18 cellular contexts compared by ENCODE assay signal in genomic region chr4:76765473-76766183, GRCh38.
A peak's percentile ranks its signal among the peaks of the same experiment; 100 is the strongest.
DNase-seq lines count a peak whose midpoint lies in the region; ATAC-seq and TF ChIP-seq lines count a peak whose summit lies in the region.
"Had no signal": no experiment of that assay in that cellular context is flagged by ENCODE, and none has a peak within 500 bp of the region (broad histone marks: within the 10 kb centered on the region; RNA-seq: fewer than 3 reads in every experiment).

No MANE protein-coding gene starts in this region.

- TF ChIP-seq CTCF in GM20000 (IDR thresholded peaks at IDR 0.05; ENCODE audit: extremely low read depth, missing control alignments) (no peak), foreskin fibroblast (IDR thresholded peaks at IDR 0.05; ENCODE audit: low read depth, low read length) (no peak)

- peak; percentile 62 for DNase-seq in GM03348 (ENCODE audit: low spot score)
- peak; percentile 30 for DNase-seq in GM20000 (ENCODE audit: low spot score)
- DNase-seq in foreskin fibroblast = peak; percentile 78 to 91
- DNase-seq in amygdala (lab: John Stamatoyannopoulos, UW) = no peak
- DNase-seq in NCI-H446 (lab: John Stamatoyannopoulos, UW) = no peak
- DNase-seq: activated CD8-positive, alpha-beta memory T cell treated with anti-CD3 and anti-CD28 coated beads, Interleukin-2, amount 50 U/mL, for 4 hours; activated naive CD8-positive, alpha-beta T cell treated with anti-CD3 and anti-CD28 coated beads for 36 hours; central memory CD4-positive, alpha-beta T cell; heart right ventricle; left colon; MV-4-11; naive thymus-derived CD4-positive, alpha-beta T cell; NCI-H226; psoas muscle; upper lobe of left lung had no signal

- H3K4me3 ChIP-seq in foreskin fibroblast (ENCODE audit: low read depth in 1 of 2, low read length in 2 of 2) = peak overlapping the region in 1 of 2 donors; percentile 20
- H3K4me3 ChIP-seq: heart right ventricle, psoas muscle, upper lobe of left lung had no signal

- ATAC-seq in HG03442 (IDR thresholded peaks at IDR 0.05; ENCODE audit: unreplicated experiment) (peak; percentile 93), SK-N-SH treated with all-trans-retinoic acid at 6 μM for 48 hours (no peak), HG02870 (IDR thresholded peaks at IDR 0.05; ENCODE audit: unreplicated experiment) (no peak)
- ATAC-seq: left colon; naive thymus-derived CD4-positive, alpha-beta T cell; psoas muscle had no signal

TF ChIP-seq in SK-N-SH treated with all-trans-retinoic acid at 6 μM for 48 hours, 23 proteins besides CTCF, POLR2A, EP300 and RAD21:
- TF ChIP-seq CSRNP3 (CRISPR knock-in tag; IDR thresholded peaks at IDR 0.05) = no peak
- no peak for TF ChIP-seq ZNF70 (CRISPR knock-in tag; IDR thresholded peaks at IDR 0.05)
- no peak for TF ChIP-seq TSHZ2 (CRISPR knock-in tag; IDR thresholded peaks at IDR 0.05)
- no peak for TF ChIP-seq ZFP30 (CRISPR knock-in tag; IDR thresholded peaks at IDR 0.05)
- no peak for TF ChIP-seq GLIS3 (CRISPR knock-in tag; IDR thresholded peaks at IDR 0.05)
- no peak for TF ChIP-seq TCF4 (CRISPR knock-in tag; IDR thresholded peaks at IDR 0.05; ENCODE audit: borderline replicate concordance)
- TF ChIP-seq PATZ1 (CRISPR knock-in tag; IDR thresholded peaks at IDR 0.05; ENCODE audit: borderline replicate concordance) = no peak
- no peak for TF ChIP-seq BACH2 (CRISPR knock-in tag; IDR thresholded peaks at IDR 0.05; ENCODE audit: borderline replicate concordance)
- TF ChIP-seq ESRRG (CRISPR knock-in tag; IDR thresholded peaks at IDR 0.05) = no peak
- no peak for TF ChIP-seq ZNF8 (CRISPR knock-in tag; IDR thresholded peaks at IDR 0.05)
- TF ChIP-seq ARNTL (CRISPR knock-in tag; IDR thresholded peaks at IDR 0.05; ENCODE audit: borderline replicate concordance, low read depth) = no peak
- TF ChIP-seq CREB5 (CRISPR knock-in tag; IDR thresholded peaks at IDR 0.05; ENCODE audit: low read depth) = no peak
- TF ChIP-seq CSDC2 (CRISPR knock-in tag; IDR thresholded peaks at IDR 0.05) = no peak
- TF ChIP-seq ZFP3 (CRISPR knock-in tag; IDR thresholded peaks at IDR 0.05) = no peak
- no peak for TF ChIP-seq OSR1 (CRISPR knock-in tag; IDR thresholded peaks at IDR 0.05)
- no peak for TF ChIP-seq ISL1 (CRISPR knock-in tag; IDR thresholded peaks at IDR 0.05)
- no peak for TF ChIP-seq ZC3H10 (CRISPR knock-in tag; IDR thresholded peaks at IDR 0.05)
- TF ChIP-seq RARB (CRISPR knock-in tag; IDR thresholded peaks at IDR 0.05) = no peak
- TF ChIP-seq TOX (CRISPR knock-in tag; IDR thresholded peaks at IDR 0.05; ENCODE audit: borderline replicate concordance) = no peak

Comparison
In these comparisons a context has a peak if more than half of its experiments do, and no peak if none do; other contexts are left out.
1. DNase-seq: peak in GM03348 (single experiment), GM20000 (single experiment) and foreskin fibroblast (2 of 2); none in amygdala (0 of 56) and NCI-H446 (0 of 2).